1 cellular context compared by ENCODE assay signal in the genomic region with DNA sequence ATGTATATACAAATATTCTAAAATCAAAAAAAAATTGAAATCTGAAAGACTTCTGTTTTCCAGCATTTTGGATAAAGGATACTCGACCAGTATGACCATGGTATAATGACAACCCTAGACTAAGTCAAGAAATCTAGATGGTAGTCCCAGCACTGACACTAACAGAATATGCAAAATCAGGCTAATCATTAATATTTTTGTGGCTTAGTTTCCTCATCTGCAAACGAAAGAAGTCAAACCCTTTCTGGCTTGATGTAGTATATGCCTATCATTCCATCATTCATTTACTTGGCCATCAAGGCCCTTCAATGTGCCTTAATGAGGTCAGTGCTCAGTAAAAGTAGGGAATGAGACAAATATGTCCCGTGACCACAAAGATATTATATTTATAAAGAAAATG.
TF ChIP-seq lines count a peak whose summit lies in the region.

No MANE protein-coding gene starts in this region.

TF ChIP-seq in GM12878, 131 proteins besides CTCF, POLR2A, EP300 and RAD21 (continued from another document):
- TF ChIP-seq, protein P1, sequence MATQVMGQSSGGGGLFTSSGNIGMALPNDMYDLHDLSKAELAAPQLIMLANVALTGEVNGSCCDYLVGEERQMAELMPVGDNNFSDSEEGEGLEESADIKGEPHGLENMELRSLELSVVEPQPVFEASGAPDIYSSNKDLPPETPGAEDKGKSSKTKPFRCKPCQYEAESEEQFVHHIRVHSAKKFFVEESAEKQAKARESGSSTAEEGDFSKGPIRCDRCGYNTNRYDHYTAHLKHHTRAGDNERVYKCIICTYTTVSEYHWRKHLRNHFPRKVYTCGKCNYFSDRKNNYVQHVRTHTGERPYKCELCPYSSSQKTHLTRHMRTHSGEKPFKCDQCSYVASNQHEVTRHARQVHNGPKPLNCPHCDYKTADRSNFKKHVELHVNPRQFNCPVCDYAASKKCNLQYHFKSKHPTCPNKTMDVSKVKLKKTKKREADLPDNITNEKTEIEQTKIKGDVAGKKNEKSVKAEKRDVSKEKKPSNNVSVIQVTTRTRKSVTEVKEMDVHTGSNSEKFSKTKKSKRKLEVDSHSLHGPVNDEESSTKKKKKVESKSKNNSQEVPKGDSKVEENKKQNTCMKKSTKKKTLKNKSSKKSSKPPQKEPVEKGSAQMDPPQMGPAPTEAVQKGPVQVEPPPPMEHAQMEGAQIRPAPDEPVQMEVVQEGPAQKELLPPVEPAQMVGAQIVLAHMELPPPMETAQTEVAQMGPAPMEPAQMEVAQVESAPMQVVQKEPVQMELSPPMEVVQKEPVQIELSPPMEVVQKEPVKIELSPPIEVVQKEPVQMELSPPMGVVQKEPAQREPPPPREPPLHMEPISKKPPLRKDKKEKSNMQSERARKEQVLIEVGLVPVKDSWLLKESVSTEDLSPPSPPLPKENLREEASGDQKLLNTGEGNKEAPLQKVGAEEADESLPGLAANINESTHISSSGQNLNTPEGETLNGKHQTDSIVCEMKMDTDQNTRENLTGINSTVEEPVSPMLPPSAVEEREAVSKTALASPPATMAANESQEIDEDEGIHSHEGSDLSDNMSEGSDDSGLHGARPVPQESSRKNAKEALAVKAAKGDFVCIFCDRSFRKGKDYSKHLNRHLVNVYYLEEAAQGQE (IDR thresholded peaks at IDR 0.05; ENCODE audit: low read depth, low read length): no peak
- TF ChIP-seq ZNF622 (IDR thresholded peaks at IDR 0.05) (no peak), NFXL1 (IDR thresholded peaks at IDR 0.05; ENCODE audit: borderline replicate concordance) (no peak), KDM1A (IDR thresholded peaks at IDR 0.05; ENCODE audit: borderline replicate concordance) (no peak), MEF2B (IDR thresholded peaks at IDR 0.05; ENCODE audit: partially characterized antibody, poor library complexity, severe bottlenecking) (no peak), FOXM1 (IDR thresholded peaks at IDR 0.05; ENCODE audit: low read depth, low read length) (no peak), SREBF1 (IDR thresholded peaks at IDR 0.05; ENCODE audit: low read length) (no peak), ZNF384 (IDR thresholded peaks at IDR 0.05; ENCODE audit: borderline replicate concordance, low read depth, low read length) (no peak), CHD1 (IDR thresholded peaks at IDR 0.05; ENCODE audit: low read depth, low read length) (no peak), ASH2L (IDR thresholded peaks at IDR 0.05; ENCODE audit: borderline replicate concordance, low read depth) (no peak), MTA2 (IDR thresholded peaks at IDR 0.05; ENCODE audit: low read depth) (no peak), ZZZ3 (IDR thresholded peaks at IDR 0.05; ENCODE audit: control insufficient read depth, insufficient read length, low read depth) (no peak), CEBPB (IDR thresholded peaks at IDR 0.05; ENCODE audit: borderline replicate concordance in 1 of 2, low read depth in 2 of 2, low read length in 2 of 2) (no peak)
- TF ChIP-seq, protein P2, sequence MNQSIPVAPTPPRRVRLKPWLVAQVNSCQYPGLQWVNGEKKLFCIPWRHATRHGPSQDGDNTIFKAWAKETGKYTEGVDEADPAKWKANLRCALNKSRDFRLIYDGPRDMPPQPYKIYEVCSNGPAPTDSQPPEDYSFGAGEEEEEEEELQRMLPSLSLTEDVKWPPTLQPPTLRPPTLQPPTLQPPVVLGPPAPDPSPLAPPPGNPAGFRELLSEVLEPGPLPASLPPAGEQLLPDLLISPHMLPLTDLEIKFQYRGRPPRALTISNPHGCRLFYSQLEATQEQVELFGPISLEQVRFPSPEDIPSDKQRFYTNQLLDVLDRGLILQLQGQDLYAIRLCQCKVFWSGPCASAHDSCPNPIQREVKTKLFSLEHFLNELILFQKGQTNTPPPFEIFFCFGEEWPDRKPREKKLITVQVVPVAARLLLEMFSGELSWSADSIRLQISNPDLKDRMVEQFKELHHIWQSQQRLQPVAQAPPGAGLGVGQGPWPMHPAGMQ (IDR thresholded peaks at IDR 0.05; ENCODE audit: borderline replicate concordance): no peak
- TF ChIP-seq, protein P3, sequence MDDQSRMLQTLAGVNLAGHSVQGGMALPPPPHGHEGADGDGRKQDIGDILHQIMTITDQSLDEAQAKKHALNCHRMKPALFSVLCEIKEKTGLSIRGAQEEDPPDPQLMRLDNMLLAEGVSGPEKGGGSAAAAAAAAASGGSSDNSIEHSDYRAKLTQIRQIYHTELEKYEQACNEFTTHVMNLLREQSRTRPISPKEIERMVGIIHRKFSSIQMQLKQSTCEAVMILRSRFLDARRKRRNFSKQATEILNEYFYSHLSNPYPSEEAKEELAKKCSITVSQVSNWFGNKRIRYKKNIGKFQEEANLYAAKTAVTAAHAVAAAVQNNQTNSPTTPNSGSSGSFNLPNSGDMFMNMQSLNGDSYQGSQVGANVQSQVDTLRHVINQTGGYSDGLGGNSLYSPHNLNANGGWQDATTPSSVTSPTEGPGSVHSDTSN (IDR thresholded peaks at IDR 0.05; ENCODE audit: insufficient replicate concordance, low read depth, low read length): no peak
TF ChIP-seq in GM12878: peak in this region for 0.
